Comparison of ENCODE assay signal across 25 cellular contexts in the genomic region with DNA sequence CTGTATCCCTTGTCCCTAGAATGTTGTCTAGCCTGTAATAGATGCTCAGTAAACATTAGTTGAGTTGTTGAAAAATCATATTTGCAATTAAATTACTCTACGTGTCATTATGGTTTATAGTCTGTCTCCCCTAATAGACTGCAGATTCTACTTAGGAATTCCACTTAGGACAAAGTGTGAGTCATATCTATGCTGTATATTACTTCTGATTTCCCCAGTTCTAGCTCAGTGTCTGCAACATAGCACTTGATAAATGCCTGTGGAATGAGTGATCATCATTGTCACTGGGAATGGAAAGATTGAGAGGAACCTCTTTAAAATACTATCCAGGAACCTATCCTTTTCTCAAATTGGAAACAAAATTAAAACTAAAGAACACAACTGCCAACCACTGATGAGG.
A peak's percentile ranks its signal among the peaks of the same experiment; 100 is the strongest.
DNase-seq lines count a peak whose midpoint lies in the region; ATAC-seq, FAIRE-seq and TF ChIP-seq lines count a peak whose summit lies in the region.
"Had no signal": no experiment of that assay in that cellular context is flagged by ENCODE, and none has a peak within 500 bp of the region (broad histone marks: within the 10 kb centered on the region; RNA-seq: fewer than 3 reads in every experiment).

No MANE protein-coding gene starts in this region.

- H3K79me2 ChIP-seq in fibroblast of lung (ENCODE audit: control insufficient read depth, insufficient read depth, low read length): no peaks in the 10 kb centered on the region

- no peak overlapping the region for H3K4me3 Mint-ChIP-seq in endodermal cell
- H3K4me3 Mint-ChIP-seq: activated naive CD8-positive, alpha-beta T cell; activated T-helper 17 cell treated with anti-CD3 and anti-CD28 coated beads, Interleukin-2, amount 50 U/mL, for 72 hours; neural crest cell had no signal

- H3K36me3 Mint-ChIP-seq in endodermal cell (ENCODE audit: low read depth): no peaks in the 10 kb centered on the region
- H3K36me3 Mint-ChIP-seq: activated naive CD8-positive, alpha-beta T cell had no signal

- H3K4me1 Mint-ChIP-seq in endodermal cell: no peaks in the 10 kb centered on the region
- H3K4me1 Mint-ChIP-seq: activated T-helper 17 cell treated with anti-CD3 and anti-CD28 coated beads, Interleukin-2, amount 50 U/mL, for 72 hours; neural crest cell had no signal

- peaks cover 3% of the 10 kb centered on the region for H3K27me3 Mint-ChIP-seq in endodermal cell (ENCODE audit: insufficient read depth)
- H3K27me3 Mint-ChIP-seq: activated T-helper 17 cell treated with anti-CD3 and anti-CD28 coated beads, Interleukin-2, amount 50 U/mL, for 72 hours had no signal

- no peak overlapping the region for H2AFZ ChIP-seq in fibroblast of lung (ENCODE audit: low read length)
- H2AFZ ChIP-seq: PC-9 had no signal

- H3K4me1 ChIP-seq in fibroblast of lung (ENCODE audit: control insufficient read depth, extremely low read depth, insufficient read depth, low read length) (no peaks in the 10 kb centered on the region), stomach (no peaks in the 10 kb centered on the region), endodermal cell (ENCODE audit: control insufficient read depth, insufficient read depth, low read length) (no peaks in the 10 kb centered on the region), pancreas (no peaks in the 10 kb centered on the region)
- H3K4me1 ChIP-seq: BLaER1, lower lobe of right lung, sigmoid colon had no signal

- H3K27ac Mint-ChIP-seq in endodermal cell: no peak overlapping the region
- H3K27ac Mint-ChIP-seq: activated naive CD8-positive, alpha-beta T cell; activated T-helper 17 cell treated with anti-CD3 and anti-CD28 coated beads, Interleukin-2, amount 50 U/mL, for 72 hours had no signal

- no peak for FAIRE-seq in pancreas (lab: Jason Lieb, UNC)
- FAIRE-seq: frontal cortex, keratinocyte had no signal

- H3K27me3 ChIP-seq in fibroblast of lung (ENCODE audit: control insufficient read depth, insufficient read depth, low read length) (no peaks in the 10 kb centered on the region), stomach (peaks cover 0 to 12% (median 0%) of the 10 kb centered on the region in 3 donors), endodermal cell (ENCODE audit: control insufficient read depth, insufficient read depth, low read length, poor library complexity, severe bottlenecking) (no peaks in the 10 kb centered on the region), pancreas (peaks cover 0 to 4% (median 0%) of the 10 kb centered on the region in 4 donors)
- H3K27me3 ChIP-seq: BLaER1 had no signal

- intact Hi-C loops in stomach (cut with DNase I; ENCODE audit: low total_unique reads) (no loop called here), pancreas (cut with DNase I) (no loop called here)

- H3K9me3 ChIP-seq in fibroblast of lung (ENCODE audit: control insufficient read depth, insufficient read depth, low read depth, low read length): no peaks in the 10 kb centered on the region
- peaks cover 0 to 6% (median 2%) of the 10 kb centered on the region in 4 donors for H3K9me3 ChIP-seq in stomach
- H3K9me3 ChIP-seq in endodermal cell (ENCODE audit: control insufficient read depth, low read length): no peaks in the 10 kb centered on the region
- no peaks in the 10 kb centered on the region for H3K9me3 ChIP-seq in pancreas
- H3K9me3 ChIP-seq: lower lobe of right lung, sigmoid colon had no signal

- H4K20me1 ChIP-seq in fibroblast of lung (ENCODE audit: control insufficient read depth, extremely low read depth, insufficient read depth, low read length): no peaks in the 10 kb centered on the region
- H4K20me1 ChIP-seq: BLaER1 had no signal

- TF ChIP-seq POLR2A in stomach (IDR thresholded peaks at IDR 0.05): no peak

- DNase-seq in EL: peak; percentile 79
- DNase-seq in RPMI7951 (ENCODE audit: low read depth): peak; percentile 50
- DNase-seq in fibroblast of lung (ENCODE audit: low read depth in 2 of 2): peak; percentile 40 to 81
- DNase-seq in stomach: no peak
- DNase-seq in endodermal cell: no peak
- no peak for DNase-seq in pancreas
- DNase-seq in iPS-NIHi7 (ENCODE audit: extremely low spot score): no peak
- DNase-seq: activated CD8-positive, alpha-beta memory T cell treated with anti-CD3 and anti-CD28 coated beads, Interleukin-2, amount 50 U/mL, for 4 hours; COR-L47; cortex of kidney; DMS79; lower lobe of right lung; NCI-H1105 treated with DMSO at 0.1 percent for 48 hours; NCI-H2081; NCI-H446; PC-9; sigmoid colon; substantia nigra; WERI-Rb-1 had no signal

- H3K9ac ChIP-seq in fibroblast of lung (ENCODE audit: insufficient read depth, low read length): no peak overlapping the region
- H3K9ac ChIP-seq in endodermal cell (ENCODE audit: extremely low read depth, low read length, poor library complexity, severe bottlenecking): no peak overlapping the region
- H3K9ac ChIP-seq: BLaER1 had no signal

- no peaks in the 10 kb centered on the region for H3K36me3 ChIP-seq in fibroblast of lung (ENCODE audit: control insufficient read depth, insufficient read depth, low read length)
- H3K36me3 ChIP-seq in stomach: no peaks in the 10 kb centered on the region
- no peaks in the 10 kb centered on the region for H3K36me3 ChIP-seq in endodermal cell (ENCODE audit: control insufficient read depth, insufficient read depth, low read length)
- H3K36me3 ChIP-seq in pancreas: no peaks in the 10 kb centered on the region
- H3K36me3 ChIP-seq: BLaER1, lower lobe of right lung, sigmoid colon, WERI-Rb-1 had no signal

- no peak overlapping the region for H3K4me2 ChIP-seq in fibroblast of lung (ENCODE audit: extremely low read depth, insufficient read depth, low read length)
- H3K4me2 ChIP-seq: BLaER1, PC-9 had no signal

- no peak overlapping the region for H3K27ac ChIP-seq in fibroblast of lung (ENCODE audit: insufficient read depth, low read length)
- H3K27ac ChIP-seq in stomach: no peak overlapping the region
- H3K27ac ChIP-seq in endodermal cell (ENCODE audit: low read depth, low read length): no peak overlapping the region
- no peak overlapping the region for H3K27ac ChIP-seq in pancreas
- H3K27ac ChIP-seq: BLaER1, lower lobe of right lung, PC-9, sigmoid colon, WERI-Rb-1 had no signal

- 61 to 81% (median 75%) methylated on average over 1 of the region's 1 CpG for WGBS in stomach, 5 donors
- 100% methylated on average over 1 of the region's 1 CpG for WGBS in endodermal cell (ENCODE audit: insufficient coverage in 1 of 2, insufficient read length in 1 of 2), 2 experiments
- 40 to 56% methylated on average over 1 of the region's 1 CpG for WGBS in pancreas, 2 donors

- ATAC-seq in pancreas: no peak
- ATAC-seq: activated T-helper 17 cell treated with anti-CD3 and anti-CD28 coated beads, Interleukin-2, amount 50 U/mL, for 72 hours; lower lobe of right lung had no signal

- no peak overlapping the region for H3K4me3 ChIP-seq in fibroblast of lung (replicated peaks in 1 of 4; ENCODE audit: control extremely low read depth in 1 of 4, insufficient read depth in 1 of 4, low read depth in 3 of 4, low read length in 4 of 4)
- no peak overlapping the region for H3K4me3 ChIP-seq in stomach
- no peak overlapping the region for H3K4me3 ChIP-seq in endodermal cell (ENCODE audit: low read length)
- no peak overlapping the region for H3K4me3 ChIP-seq in pancreas
- H3K4me3 ChIP-seq: BLaER1, lower lobe of right lung, PC-9, sigmoid colon had no signal

- TF ChIP-seq CTCF in fibroblast of lung (conservative IDR thresholded peaks at IDR 0.05 in 1 of 2, IDR thresholded peaks at IDR 0.05 in 1 of 2; ENCODE audit: low read depth in 1 of 2, low read length in 2 of 2): no peak
- TF ChIP-seq CTCF in stomach (IDR thresholded peaks at IDR 0.05): no peak
- no peak for TF ChIP-seq CTCF in endodermal cell (conservative IDR thresholded peaks at IDR 0.05)
- no peak for TF ChIP-seq CTCF in pancreas (IDR thresholded peaks at IDR 0.05)

- H3K9me3 Mint-ChIP-seq in endodermal cell: no peaks in the 10 kb centered on the region

- TF ChIP-seq EP300 in stomach (IDR thresholded peaks at IDR 0.05): no peak

Comparison
In these comparisons a context has a peak if more than half of its experiments do, and no peak if none do; other contexts are left out.
1. DNase-seq: peak in EL (single experiment), RPMI7951 (single experiment) and fibroblast of lung (2 of 2); none in stomach (single experiment), endodermal cell (single experiment), pancreas (0 of 6) and iPS-NIHi7 (single experiment).